ENCODE assay signal across 1 cellular context in genomic region chr7:99409192-99409572, GRCh38.
TF ChIP-seq lines count a peak whose summit lies in the region.

No MANE protein-coding gene starts in this region.

TF ChIP-seq in K562, 482 proteins besides CTCF, POLR2A, EP300 and RAD21 (continues in another document):
- TF ChIP-seq, protein P1, sequence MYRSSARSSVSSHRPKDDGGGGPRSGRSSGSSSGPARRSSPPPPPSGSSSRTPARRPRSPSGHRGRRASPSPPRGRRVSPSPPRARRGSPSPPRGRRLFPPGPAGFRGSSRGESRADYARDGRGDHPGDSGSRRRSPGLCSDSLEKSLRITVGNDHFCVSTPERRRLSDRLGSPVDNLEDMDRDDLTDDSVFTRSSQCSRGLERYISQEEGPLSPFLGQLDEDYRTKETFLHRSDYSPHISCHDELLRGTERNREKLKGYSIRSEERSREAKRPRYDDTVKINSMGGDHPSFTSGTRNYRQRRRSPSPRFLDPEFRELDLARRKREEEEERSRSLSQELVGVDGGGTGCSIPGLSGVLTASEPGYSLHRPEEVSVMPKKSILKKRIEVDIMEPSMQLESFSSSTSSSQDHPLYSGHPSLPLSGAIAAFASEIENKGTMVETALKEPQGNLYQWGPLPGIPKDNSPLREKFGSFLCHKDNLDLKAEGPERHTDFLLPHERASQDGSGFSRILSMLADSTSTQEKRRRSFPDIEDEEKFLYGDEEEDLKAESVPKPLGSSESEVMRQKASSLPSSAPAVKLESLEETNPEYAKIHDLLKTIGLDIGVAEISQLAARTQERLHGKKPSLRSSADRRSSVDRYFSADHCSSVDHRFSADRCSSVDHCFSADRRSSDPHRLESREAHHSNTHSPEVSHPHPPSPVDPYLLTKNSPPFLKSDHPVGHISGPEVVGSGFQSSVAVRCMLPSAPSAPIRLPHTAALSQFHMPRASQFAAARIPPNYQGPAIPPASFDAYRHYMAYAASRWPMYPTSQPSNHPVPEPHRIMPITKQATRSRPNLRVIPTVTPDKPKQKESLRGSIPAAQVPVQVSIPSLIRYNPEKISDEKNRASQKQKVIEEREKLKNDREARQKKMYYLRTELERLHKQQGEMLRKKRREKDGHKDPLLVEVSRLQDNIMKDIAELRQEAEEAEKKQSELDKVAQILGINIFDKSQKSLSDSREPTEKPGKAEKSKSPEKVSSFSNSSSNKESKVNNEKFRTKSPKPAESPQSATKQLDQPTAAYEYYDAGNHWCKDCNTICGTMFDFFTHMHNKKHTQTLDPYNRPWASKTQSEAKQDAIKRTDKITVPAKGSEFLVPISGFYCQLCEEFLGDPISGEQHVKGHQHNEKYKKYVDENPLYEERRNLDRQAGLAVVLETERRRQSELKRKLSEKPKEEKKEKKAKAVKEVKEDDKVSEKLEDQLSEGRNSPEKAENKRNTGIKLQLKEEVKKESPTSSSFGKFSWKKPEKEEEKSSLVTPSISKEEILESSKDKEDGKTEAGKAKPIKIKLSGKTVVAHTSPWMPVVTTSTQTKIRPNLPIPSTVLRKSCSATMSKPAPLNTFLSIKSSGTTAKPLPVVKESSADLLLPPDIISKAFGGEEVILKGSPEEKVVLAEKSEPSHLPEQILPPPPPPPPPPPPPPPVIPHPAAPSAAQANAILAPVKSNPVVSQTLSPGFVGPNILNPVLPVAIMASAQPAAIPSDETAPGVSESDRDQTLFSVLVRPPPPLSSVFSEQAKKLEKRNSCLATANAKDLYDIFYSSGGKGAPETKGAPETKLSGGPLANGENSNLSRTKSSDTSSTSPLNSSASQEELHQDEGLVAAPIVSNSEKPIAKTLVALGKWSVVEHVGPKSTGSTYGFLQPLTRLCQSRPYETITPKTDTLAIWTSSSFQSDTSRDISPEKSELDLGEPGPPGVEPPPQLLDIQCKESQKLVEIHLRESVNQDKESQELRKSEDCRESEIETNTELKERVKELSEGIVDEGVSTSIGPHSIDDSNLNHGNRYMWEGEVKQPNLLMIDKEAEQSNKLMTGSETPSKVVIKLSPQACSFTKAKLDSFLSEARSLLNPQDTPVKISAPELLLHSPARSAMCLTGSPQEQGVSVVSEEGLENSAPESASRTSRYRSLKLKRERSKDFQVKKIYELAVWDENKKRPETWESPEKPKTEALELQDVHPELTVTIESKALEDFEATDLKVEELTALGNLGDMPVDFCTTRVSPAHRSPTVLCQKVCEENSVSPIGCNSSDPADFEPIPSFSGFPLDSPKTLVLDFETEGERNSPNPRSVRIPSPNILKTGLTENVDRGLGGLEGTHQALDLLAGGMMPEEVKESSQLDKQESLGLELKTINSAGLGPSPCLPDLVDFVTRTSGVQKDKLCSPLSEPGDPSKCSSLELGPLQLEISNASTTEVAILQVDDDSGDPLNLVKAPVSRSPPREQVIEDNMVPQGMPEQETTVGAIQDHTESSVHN (IDR thresholded peaks at IDR 0.05; ENCODE audit: borderline replicate concordance in 1 of 2, low read depth in 1 of 2) = no peak
- TF ChIP-seq ZNF41 (CRISPR knock-in tag; conservative IDR thresholded peaks at IDR 0.05) (no peak), TEAD4 (IDR thresholded peaks at IDR 0.05; ENCODE audit: low read length) (no peak), TEAD4 (CRISPR knock-in tag; IDR thresholded peaks at IDR 0.05; ENCODE audit: borderline replicate concordance) (no peak), MCM7 (IDR thresholded peaks at IDR 0.05) (peak in 1 of 2 experiments; percentile 63; a peak in 1 of 4 replicates), ILF3 (IDR thresholded peaks at IDR 0.05; ENCODE audit: borderline replicate concordance) (no peak), CAMTA2 (CRISPR knock-in tag; conservative IDR thresholded peaks at IDR 0.05) (no peak), POLR2AphosphoS2 (IDR thresholded peaks at IDR 0.05; ENCODE audit: low read length) (no peak), ZNF644 (tag; IDR thresholded peaks at IDR 0.05; ENCODE audit: low read depth) (no peak), PTBP1 (IDR thresholded peaks at IDR 0.05; ENCODE audit: low read depth, low read length) (no peak), HMGXB4 (CRISPR knock-in tag; IDR thresholded peaks at IDR 0.05) (no peak), MCM3 (IDR thresholded peaks at IDR 0.05) (no peak), ZNF79 (CRISPR knock-in tag; IDR thresholded peaks at IDR 0.05; ENCODE audit: low read depth) (no peak), PRDM10 (IDR thresholded peaks at IDR 0.05; ENCODE audit: partially characterized antibody) (peak; percentile 52), HDAC2 (IDR thresholded peaks at IDR 0.05) (peak; percentile 87), ZSCAN29 (IDR thresholded peaks at IDR 0.05) (0 out of 2 replicates have a peak, but pooled peaks have one; percentile 44), ZNF263 (CRISPR knock-in tag; IDR thresholded peaks at IDR 0.05; ENCODE audit: borderline replicate concordance) (no peak), HDAC1 (IDR thresholded peaks at IDR 0.05) (peak in 1 of 2 experiments; percentile 87; a peak in 2 of 4 replicates), ZNF830 (CRISPR knock-in tag; IDR thresholded peaks at IDR 0.05) (no peak), NBN (IDR thresholded peaks at IDR 0.05; ENCODE audit: low read depth) (peak; percentile 15; the same call in 1 of the 2 replicates), STAG1 (CRISPR knock-in tag; IDR thresholded peaks at IDR 0.05; ENCODE audit: borderline replicate concordance) (no peak), ZEB2 (IDR thresholded peaks at IDR 0.05) (peak; percentile 76), CC2D1A (IDR thresholded peaks at IDR 0.05) (peak; percentile 37; the same call in 1 of the 2 replicates), NR4A1 (CRISPR knock-in tag; IDR thresholded peaks at IDR 0.05) (no peak), NR4A1 (tag; IDR thresholded peaks at IDR 0.05) (no peak), MAFG (tag; conservative IDR thresholded peaks at IDR 0.05) (no peak), CSDE1 (IDR thresholded peaks at IDR 0.05) (no peak), CTBP1 (IDR thresholded peaks at IDR 0.05; ENCODE audit: borderline replicate concordance) (no peak), STAT5A (IDR thresholded peaks at IDR 0.05; ENCODE audit: borderline replicate concordance, low read length) (no peak), GABPB2 (CRISPR knock-in tag; conservative IDR thresholded peaks at IDR 0.05) (no peak), HBP1 (CRISPR knock-in tag; IDR thresholded peaks at IDR 0.05) (peak; percentile 52; the same call in 1 of the 2 replicates), SMARCA5 (IDR thresholded peaks at IDR 0.05) (peak; percentile 68; the same call in 1 of the 2 replicates), E2F3 (CRISPR knock-in tag; IDR thresholded peaks at IDR 0.05) (no peak), KAT8 (IDR thresholded peaks at IDR 0.05; ENCODE audit: low read depth) (no peak), ZNF740 (CRISPR knock-in tag; IDR thresholded peaks at IDR 0.05) (no peak), ZNF740 (tag; IDR thresholded peaks at IDR 0.05) (no peak)
- TF ChIP-seq, protein P2, sequence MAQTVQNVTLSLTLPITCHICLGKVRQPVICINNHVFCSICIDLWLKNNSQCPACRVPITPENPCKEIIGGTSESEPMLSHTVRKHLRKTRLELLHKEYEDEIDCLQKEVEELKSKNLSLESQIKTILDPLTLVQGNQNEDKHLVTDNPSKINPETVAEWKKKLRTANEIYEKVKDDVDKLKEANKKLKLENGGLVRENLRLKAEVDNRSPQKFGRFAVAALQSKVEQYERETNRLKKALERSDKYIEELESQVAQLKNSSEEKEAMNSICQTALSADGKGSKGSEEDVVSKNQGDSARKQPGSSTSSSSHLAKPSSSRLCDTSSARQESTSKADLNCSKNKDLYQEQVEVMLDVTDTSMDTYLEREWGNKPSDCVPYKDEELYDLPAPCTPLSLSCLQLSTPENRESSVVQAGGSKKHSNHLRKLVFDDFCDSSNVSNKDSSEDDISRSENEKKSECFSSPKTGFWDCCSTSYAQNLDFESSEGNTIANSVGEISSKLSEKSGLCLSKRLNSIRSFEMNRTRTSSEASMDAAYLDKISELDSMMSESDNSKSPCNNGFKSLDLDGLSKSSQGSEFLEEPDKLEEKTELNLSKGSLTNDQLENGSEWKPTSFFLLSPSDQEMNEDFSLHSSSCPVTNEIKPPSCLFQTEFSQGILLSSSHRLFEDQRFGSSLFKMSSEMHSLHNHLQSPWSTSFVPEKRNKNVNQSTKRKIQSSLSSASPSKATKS (CRISPR knock-in tag; IDR thresholded peaks at IDR 0.05) = no peak
- TF ChIP-seq, protein P3, sequence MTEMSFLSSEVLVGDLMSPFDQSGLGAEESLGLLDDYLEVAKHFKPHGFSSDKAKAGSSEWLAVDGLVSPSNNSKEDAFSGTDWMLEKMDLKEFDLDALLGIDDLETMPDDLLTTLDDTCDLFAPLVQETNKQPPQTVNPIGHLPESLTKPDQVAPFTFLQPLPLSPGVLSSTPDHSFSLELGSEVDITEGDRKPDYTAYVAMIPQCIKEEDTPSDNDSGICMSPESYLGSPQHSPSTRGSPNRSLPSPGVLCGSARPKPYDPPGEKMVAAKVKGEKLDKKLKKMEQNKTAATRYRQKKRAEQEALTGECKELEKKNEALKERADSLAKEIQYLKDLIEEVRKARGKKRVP (CRISPR knock-in tag; IDR thresholded peaks at IDR 0.05) = no peak
- TF ChIP-seq, protein P4, sequence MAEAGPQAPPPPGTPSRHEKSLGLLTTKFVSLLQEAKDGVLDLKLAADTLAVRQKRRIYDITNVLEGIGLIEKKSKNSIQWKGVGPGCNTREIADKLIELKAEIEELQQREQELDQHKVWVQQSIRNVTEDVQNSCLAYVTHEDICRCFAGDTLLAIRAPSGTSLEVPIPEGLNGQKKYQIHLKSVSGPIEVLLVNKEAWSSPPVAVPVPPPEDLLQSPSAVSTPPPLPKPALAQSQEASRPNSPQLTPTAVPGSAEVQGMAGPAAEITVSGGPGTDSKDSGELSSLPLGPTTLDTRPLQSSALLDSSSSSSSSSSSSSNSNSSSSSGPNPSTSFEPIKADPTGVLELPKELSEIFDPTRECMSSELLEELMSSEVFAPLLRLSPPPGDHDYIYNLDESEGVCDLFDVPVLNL (CRISPR knock-in tag; IDR thresholded peaks at IDR 0.05; ENCODE audit: low read depth) = no peak
- TF ChIP-seq, protein P5, sequence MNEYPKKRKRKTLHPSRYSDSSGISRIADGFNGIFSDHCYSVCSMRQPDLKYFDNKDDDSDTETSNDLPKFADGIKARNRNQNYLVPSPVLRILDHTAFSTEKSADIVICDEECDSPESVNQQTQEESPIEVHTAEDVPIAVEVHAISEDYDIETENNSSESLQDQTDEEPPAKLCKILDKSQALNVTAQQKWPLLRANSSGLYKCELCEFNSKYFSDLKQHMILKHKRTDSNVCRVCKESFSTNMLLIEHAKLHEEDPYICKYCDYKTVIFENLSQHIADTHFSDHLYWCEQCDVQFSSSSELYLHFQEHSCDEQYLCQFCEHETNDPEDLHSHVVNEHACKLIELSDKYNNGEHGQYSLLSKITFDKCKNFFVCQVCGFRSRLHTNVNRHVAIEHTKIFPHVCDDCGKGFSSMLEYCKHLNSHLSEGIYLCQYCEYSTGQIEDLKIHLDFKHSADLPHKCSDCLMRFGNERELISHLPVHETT (CRISPR knock-in tag; conservative IDR thresholded peaks at IDR 0.05 in 1 of 2, IDR thresholded peaks at IDR 0.05 in 1 of 2) = no peak
